ENCODE assay signal across 18 cellular contexts in the genomic region with DNA sequence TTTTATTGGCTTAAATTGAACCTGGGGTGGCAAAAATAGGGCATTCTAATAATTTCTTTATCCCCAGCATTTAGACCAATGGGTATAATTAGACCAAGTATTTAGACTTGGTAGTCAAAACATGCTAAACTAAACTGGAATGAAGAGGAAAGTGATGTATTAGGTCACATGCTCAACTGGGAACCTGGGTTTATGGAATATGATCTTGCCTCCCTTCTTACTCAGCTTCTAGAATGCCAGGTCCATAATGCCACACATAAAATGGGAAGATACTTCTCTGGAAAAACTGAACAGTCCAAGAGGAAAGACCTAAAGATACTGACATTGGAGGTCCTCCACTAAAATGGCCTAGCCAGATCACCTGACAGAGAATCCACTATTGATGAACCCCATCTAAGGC. TPM values are rescaled to one million over a fixed set of nuclear protein-coding genes. Genes with fewer than 3 reads are reported as not detected.
DNase-seq lines count a peak whose midpoint lies in the region; ATAC-seq and TF ChIP-seq lines count a peak whose summit lies in the region.
"Had no signal": no experiment of that assay in that cellular context is flagged by ENCODE, and none has a peak within 500 bp of the region (broad histone marks: within the 10 kb centered on the region; RNA-seq: fewer than 3 reads in every experiment).

No MANE protein-coding gene starts in this region.

- no peaks in the 10 kb centered on the region for H3K9me3 ChIP-seq in GM23248 (ENCODE audit: low read depth)
- H3K9me3 ChIP-seq: right atrium auricular region had no signal

- H3K4me3 ChIP-seq in GM23248 (no peak overlapping the region), dorsolateral prefrontal cortex (no peak overlapping the region)
- H3K4me3 ChIP-seq: right atrium auricular region had no signal

- H3K79me2 ChIP-seq in GM23248 (ENCODE audit: insufficient read depth) = no peaks in the 10 kb centered on the region

- H3K27ac Mint-ChIP-seq in T-helper 2 cell treated with Interferon-gamma antibody and Interleukin-4, amounts not matched to agents 5 μg/mL and 100 μg/mL, for 36 hours = peak overlapping the region; percentile 86
- H3K27ac Mint-ChIP-seq in activated T-helper 1 cell treated with anti-CD3 and anti-CD28 coated beads, Interleukin-12 subunit alpha, Interleukin-12 subunit beta, Interleukin-2, Interleukin-4 antibody, amounts not matched to agents 30 ng/mL and 10 ng/mL and 1 ng/mL, durations not matched to agents 14 hours and 24 hours and 36 hours = peak overlapping the region; percentile 30
- H3K27ac Mint-ChIP-seq in naive B cell = peak overlapping the region in 2 of 6 donors; percentile 11 to 14
- no peak overlapping the region for H3K27ac Mint-ChIP-seq in WTC11
- H3K27ac Mint-ChIP-seq: mesothelial cell of epicardium had no signal

- no peak overlapping the region for H3K9ac ChIP-seq in GM23248

- peak overlapping the region; percentile 53 for H3K4me3 Mint-ChIP-seq in T-helper 2 cell treated with Interferon-gamma antibody and Interleukin-4, amounts not matched to agents 5 μg/mL and 100 μg/mL, for 36 hours
- H3K4me3 Mint-ChIP-seq in activated T-helper 1 cell treated with anti-CD3 and anti-CD28 coated beads, Interleukin-12 subunit alpha, Interleukin-12 subunit beta, Interleukin-2, Interleukin-4 antibody, amounts not matched to agents 30 ng/mL and 10 ng/mL and 1 ng/mL, durations not matched to agents 14 hours and 24 hours and 36 hours = peak overlapping the region; percentile 19
- H3K4me3 Mint-ChIP-seq in naive B cell (peak overlapping the region in 5 of 8 donors; percentile 1 to 56 (median 23)), WTC11 (no peak overlapping the region)
- H3K4me3 Mint-ChIP-seq: mesothelial cell of epicardium had no signal

- DNase-seq in T-helper 2 cell treated with Interferon-gamma antibody and Interleukin-4, amounts not matched to agents 5 μg/mL and 100 μg/mL, for 36 hours (ENCODE audit: low spot score) = no peak
- DNase-seq in T-helper 2 cell (no peak), GM23248 (no peak), naive B cell (no peak), WTC11 (ENCODE audit: low spot score) (no peak), substantia nigra (lab: John Stamatoyannopoulos, UW) (no peak), dorsolateral prefrontal cortex (no peak)
- no peak for DNase-seq in activated T-helper 1 cell treated with anti-CD3 and anti-CD28 coated beads, Interleukin-12 subunit alpha, Interleukin-12 subunit beta, Interleukin-2, Interleukin-4 antibody, amounts not matched to agents 30 ng/mL and 10 ng/mL and 1 ng/mL, durations not matched to agents 14 hours and 24 hours and 36 hours (ENCODE audit: low spot score)
- DNase-seq: anterior cingulate cortex, EL, foreskin keratinocyte, left colon, NCI-H1694 treated with DMSO at 0.1 percent for 48 hours, NCI-H446 treated with DMSO at 0.1 percent for 48 hours had no signal

- H3K27me3 Mint-ChIP-seq in T-helper 2 cell treated with Interferon-gamma antibody and Interleukin-4, amounts not matched to agents 5 μg/mL and 100 μg/mL, for 36 hours (ENCODE audit: low read depth) = no peaks in the 10 kb centered on the region
- peaks cover 2% of the 10 kb centered on the region for H3K27me3 Mint-ChIP-seq in activated T-helper 1 cell treated with anti-CD3 and anti-CD28 coated beads, Interleukin-12 subunit alpha, Interleukin-12 subunit beta, Interleukin-2, Interleukin-4 antibody, amounts not matched to agents 30 ng/mL and 10 ng/mL and 1 ng/mL, durations not matched to agents 14 hours and 24 hours and 36 hours (ENCODE audit: insufficient read depth)
- H3K27me3 Mint-ChIP-seq in naive B cell (no peaks in the 10 kb centered on the region), WTC11 (ENCODE audit: low read depth) (no peaks in the 10 kb centered on the region; the same call in 1 of the 2 replicates)

- H3K9me2 ChIP-seq in GM23248 (ENCODE audit: insufficient read depth) = no peaks in the 10 kb centered on the region

- ATAC-seq in naive B cell (ENCODE audit: low read depth in 2 of 2) = no peak
- no peak for ATAC-seq in WTC11
- ATAC-seq: foreskin keratinocyte, left colon had no signal

- in situ Hi-C loops in GM23248 (cut with MboI) = no loop called here

- H3K4me1 Mint-ChIP-seq in T-helper 2 cell treated with Interferon-gamma antibody and Interleukin-4, amounts not matched to agents 5 μg/mL and 100 μg/mL, for 36 hours (ENCODE audit: low read depth) = peaks cover 39% of the 10 kb centered on the region
- peaks cover 53% of the 10 kb centered on the region for H3K4me1 Mint-ChIP-seq in activated T-helper 1 cell treated with anti-CD3 and anti-CD28 coated beads, Interleukin-12 subunit alpha, Interleukin-12 subunit beta, Interleukin-2, Interleukin-4 antibody, amounts not matched to agents 30 ng/mL and 10 ng/mL and 1 ng/mL, durations not matched to agents 14 hours and 24 hours and 36 hours (ENCODE audit: low read depth)
- H3K4me1 Mint-ChIP-seq in naive B cell (peaks cover 33 to 57% (median 37%) of the 10 kb centered on the region in 3 donors), WTC11 (0 out of 2 replicates have a peak, but pooled peaks cover 2% of the 10 kb centered on the region)

- no peaks in the 10 kb centered on the region for H4K20me1 ChIP-seq in GM23248 (ENCODE audit: insufficient read depth)

- peaks cover 19% of the 10 kb centered on the region for H3F3A ChIP-seq in GM23248 (ENCODE audit: insufficient read depth)

- TF ChIP-seq CTCF in WTC11 (IDR thresholded peaks at IDR 0.05) (no peak), dorsolateral prefrontal cortex (IDR thresholded peaks at IDR 0.05 in 54 of 56, conservative IDR thresholded peaks at IDR 0.05 in 2 of 56; ENCODE audit: low read depth in 1 of 56, partially characterized antibody in 56 of 56) (no peak)

- peaks cover 15% of the 10 kb centered on the region for H3K4me1 ChIP-seq in GM23248 (ENCODE audit: insufficient read depth)
- H3K4me1 ChIP-seq: foreskin keratinocyte, right atrium auricular region had no signal

- no peak overlapping the region for H3K27ac ChIP-seq in GM23248
- no peak overlapping the region for H3K27ac ChIP-seq in substantia nigra (ENCODE audit: low read depth, low read length, poor library complexity, severe bottlenecking)
- H3K27ac ChIP-seq in dorsolateral prefrontal cortex = no peak overlapping the region
- H3K27ac ChIP-seq: foreskin keratinocyte, right atrium auricular region had no signal

- H3K36me3 ChIP-seq in GM23248 (ENCODE audit: low read depth) = no peaks in the 10 kb centered on the region
- H3K36me3 ChIP-seq: right atrium auricular region had no signal

- H3K36me3 Mint-ChIP-seq in T-helper 2 cell treated with Interferon-gamma antibody and Interleukin-4, amounts not matched to agents 5 μg/mL and 100 μg/mL, for 36 hours (ENCODE audit: low read depth) = no peaks in the 10 kb centered on the region
- no peaks in the 10 kb centered on the region for H3K36me3 Mint-ChIP-seq in activated T-helper 1 cell treated with anti-CD3 and anti-CD28 coated beads, Interleukin-12 subunit alpha, Interleukin-12 subunit beta, Interleukin-2, Interleukin-4 antibody, amounts not matched to agents 30 ng/mL and 10 ng/mL and 1 ng/mL, durations not matched to agents 14 hours and 24 hours and 36 hours (ENCODE audit: low read depth)
- H3K36me3 Mint-ChIP-seq in naive B cell = no peaks in the 10 kb centered on the region
- no peaks in the 10 kb centered on the region for H3K36me3 Mint-ChIP-seq in WTC11
- H3K36me3 Mint-ChIP-seq: mesothelial cell of epicardium had no signal

- H3K4me2 ChIP-seq in GM23248 (ENCODE audit: unreplicated experiment) = no peak overlapping the region

- CTCF ChIA-PET in WTC11 (lab: Charles Lee) = interaction anchor here (0.6 to 0.7 kb wide), 4 partner anchors 11 to 1163 kb away, joined by 3 to 4 read pairs (median 3); partner anchors contain the start of gene CERS5

- intact Hi-C loops in activated T-helper 1 cell treated with anti-CD3 and anti-CD28 coated beads, Interleukin-12 subunit alpha, Interleukin-12 subunit beta, Interleukin-2, Interleukin-4 antibody, amounts not matched to agents 30 ng/mL and 10 ng/mL and 1 ng/mL, durations not matched to agents 14 hours and 24 hours and 36 hours (cut with micrococcal nuclease) = loop anchor here (1.0 kb wide), 1 partner anchor 8 kb away; no protein-coding TSS in a partner anchor
- intact Hi-C loops in dorsolateral prefrontal cortex (cut with DNase I) = no loop called here

- H3K9me3 Mint-ChIP-seq in T-helper 2 cell treated with Interferon-gamma antibody and Interleukin-4, amounts not matched to agents 5 μg/mL and 100 μg/mL, for 36 hours = no peaks in the 10 kb centered on the region
- H3K9me3 Mint-ChIP-seq in activated T-helper 1 cell treated with anti-CD3 and anti-CD28 coated beads, Interleukin-12 subunit alpha, Interleukin-12 subunit beta, Interleukin-2, Interleukin-4 antibody, amounts not matched to agents 30 ng/mL and 10 ng/mL and 1 ng/mL, durations not matched to agents 14 hours and 24 hours and 36 hours = no peaks in the 10 kb centered on the region
- H3K9me3 Mint-ChIP-seq in naive B cell (no peaks in the 10 kb centered on the region), WTC11 (no peaks in the 10 kb centered on the region)
- H3K9me3 Mint-ChIP-seq: mesothelial cell of epicardium had no signal

- peak overlapping the region; percentile 53; the same call in 1 of the 2 replicates for H2AFZ ChIP-seq in GM23248

- H3K27me3 ChIP-seq in GM23248 (replicated peaks; ENCODE audit: insufficient read depth) (no peaks in the 10 kb centered on the region), dorsolateral prefrontal cortex (no peaks in the 10 kb centered on the region)
- H3K27me3 ChIP-seq: foreskin keratinocyte, right atrium auricular region had no signal

- POLR2A ChIA-PET in WTC11 (lab: Charles Lee) = interaction anchor here (0.7 kb wide), 1 partner anchor 738 kb away, joined by 5 read pairs; no protein-coding TSS in a partner anchor

RNA-seq across cellular contexts. Expression of gene BIN2, which starts 6.2 kb away (rescaled TPM):
- not detected in 2 replicates for total RNA-seq in GM23248 (2014; rRNA removed; shearing (Covaris generic))
- not detected in 2 replicates for polyA plus RNA-seq in GM23248 (2016; fragmentation: Nextera tagmentation; extraction: Ambion mirVana)
- 40.9 and 43.3 TPM in 2 replicates for total RNA-seq in activated T-helper 1 cell treated with anti-CD3 and anti-CD28 coated beads, Interleukin-12 subunit alpha, Interleukin-12 subunit beta, Interleukin-2, Interleukin-4 antibody, amounts not matched to agents 30 ng/mL and 10 ng/mL and 1 ng/mL, durations not matched to agents 14 hours and 24 hours and 36 hours
- 100 to 1,000 TPM in 2 of 6 donors, 10 to 100 TPM in 4; 74.2 to 140 (median 86.5) TPM for polyA plus RNA-seq in naive B cell (ENCODE audit: low read depth in 6 of 6)
- total RNA-seq in WTC11 (2021) = 0.14 to 0.44 TPM (median 0.20 TPM) in 3 replicates
- 10 to 100 TPM in 4 of 120 experiments, 1 to 10 TPM in 116; 1.1 to 12.8 (median 3.8) TPM for total RNA-seq in dorsolateral prefrontal cortex
- total RNA-seq: chondrocyte, foreskin keratinocyte had no signal
- polyA plus RNA-seq: foreskin keratinocyte had no signal

RNA-seq across cellular contexts. Expression of gene CELA1, which starts 16.3 kb away (rescaled TPM):
- total RNA-seq in GM23248 (2014; rRNA removed; shearing (Covaris generic)) = not detected in 2 replicates
- polyA plus RNA-seq in GM23248 (2016; fragmentation: Nextera tagmentation; extraction: Ambion mirVana) (not detected in 2 replicates), naive B cell (ENCODE audit: low read depth in 6 of 6) (not detected)
- not detected in 2 replicates for total RNA-seq in activated T-helper 1 cell treated with anti-CD3 and anti-CD28 coated beads, Interleukin-12 subunit alpha, Interleukin-12 subunit beta, Interleukin-2, Interleukin-4 antibody, amounts not matched to agents 30 ng/mL and 10 ng/mL and 1 ng/mL, durations not matched to agents 14 hours and 24 hours and 36 hours
- total RNA-seq in WTC11 (2021) (not detected in 3 replicates), dorsolateral prefrontal cortex (1 to 10 TPM in 1 of 120 experiments, not detected in 119; 1.0 TPM)
- total RNA-seq: chondrocyte; foreskin keratinocyte; left colon; mesothelial cell of epicardium; right atrium auricular region; T-helper 1 cell treated with Interleukin-12 subunit alpha and Interleukin-12 subunit beta and Interleukin-4 antibody, amounts not matched to agents 30 ng/mL and 1 ng/mL, for 36 hours had no signal
- polyA plus RNA-seq: foreskin keratinocyte had no signal

RNA-seq across cellular contexts. Expression of gene SMAGP, which starts 60.0 kb away (rescaled TPM):
- total RNA-seq in GM23248 (2014; rRNA removed; shearing (Covaris generic)) = 18.2 and 18.8 TPM in 2 replicates
- polyA plus RNA-seq in GM23248 (2016; fragmentation: Nextera tagmentation; extraction: Ambion mirVana) (35.0 and 41.0 TPM in 2 replicates), naive B cell (ENCODE audit: low read depth in 6 of 6) (10 to 100 TPM; 26.8 to 55.3 (median 41.1) TPM)
- total RNA-seq in activated T-helper 1 cell treated with anti-CD3 and anti-CD28 coated beads, Interleukin-12 subunit alpha, Interleukin-12 subunit beta, Interleukin-2, Interleukin-4 antibody, amounts not matched to agents 30 ng/mL and 10 ng/mL and 1 ng/mL, durations not matched to agents 14 hours and 24 hours and 36 hours = 0.16 TPM in 1 of 2 replicates, not detected in the other
- total RNA-seq in WTC11 (2021) (11.6 to 12.5 TPM (median 11.7 TPM) in 3 replicates), dorsolateral prefrontal cortex (1 to 10 TPM in 67 of 120 experiments, under 1 TPM in 34, not detected in 19; 0.23 to 3.3 (median 1.4) TPM)
